In the genomic region with DNA sequence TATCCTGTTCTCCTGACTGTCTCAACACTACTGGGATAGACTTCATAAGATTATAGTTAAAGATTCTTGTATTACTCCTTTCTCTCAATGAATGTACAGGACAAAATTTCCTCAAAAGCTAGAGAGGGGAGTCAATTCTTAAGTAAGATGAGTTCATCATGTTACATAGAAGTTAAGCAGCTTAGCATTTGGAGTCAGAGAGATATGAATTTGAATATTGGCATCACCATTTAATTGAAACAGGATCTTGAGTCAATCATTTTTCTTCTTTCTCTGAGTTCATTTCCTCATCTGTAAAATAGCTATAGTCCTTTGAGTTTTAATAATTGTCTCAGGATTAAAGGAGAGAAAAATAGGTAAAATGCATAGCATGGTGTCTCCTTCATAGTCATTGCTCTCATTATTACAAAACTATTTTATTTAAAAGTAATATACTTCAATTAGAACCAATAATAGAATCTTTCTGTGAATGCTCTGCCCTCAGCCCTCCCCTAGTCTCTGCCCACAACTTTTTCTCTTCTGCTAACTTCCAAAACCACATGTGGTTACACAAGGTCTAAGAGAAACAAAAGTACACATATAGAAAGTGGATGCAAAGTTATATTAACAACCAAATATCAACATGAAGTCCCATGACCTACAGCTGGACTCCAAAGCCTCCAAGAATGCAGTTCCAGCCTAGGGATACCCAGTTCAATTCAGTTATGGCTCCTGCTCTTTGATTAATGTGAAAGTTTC, we compare ENCODE assay signal across 20 cellular contexts.
DNase-seq lines count a peak whose midpoint lies in the region; ATAC-seq and TF ChIP-seq lines count a peak whose summit lies in the region.
"Had no signal": no experiment of that assay in that cellular context is flagged by ENCODE, and none has a peak within 500 bp of the region (broad histone marks: within the 10 kb centered on the region; RNA-seq: fewer than 3 reads in every experiment).

No MANE protein-coding gene starts in this region.

- H3K27me3 ChIP-seq in ACC112 (ENCODE audit: insufficient read depth, low read length) (no peaks in the 10 kb centered on the region), upper lobe of right lung (no peaks in the 10 kb centered on the region), lower lobe of right lung (ENCODE audit: low read depth) (no peaks in the 10 kb centered on the region)
- H3K27me3 ChIP-seq: BLaER1, Peyer's patch had no signal

- no peak overlapping the region for H3K4me3 ChIP-seq in ACC112 (ENCODE audit: low read depth, low read length)
- H3K4me3 ChIP-seq in upper lobe of right lung, result no peak overlapping the region
- H3K4me3 ChIP-seq in lower lobe of right lung, result no peak overlapping the region
- H3K4me3 ChIP-seq: BLaER1, GM12878, GM23248, Peyer's patch had no signal

- peak; percentile 13 for DNase-seq in LHCN-M2 (ENCODE audit: low read depth)
- DNase-seq in NOMO-1 treated with dmso at 0.1 percent for 144 hours (lab: John Stamatoyannopoulos, UW; ENCODE audit: unreplicated experiment), result peak; percentile 1
- peak; percentile 42 for DNase-seq in foreskin melanocyte
- no peak for DNase-seq in upper lobe of right lung
- no peak for DNase-seq in lower lobe of right lung
- DNase-seq: DMS79 treated with DMSO at 0.1 percent for 48 hours, Karpas-422, NCI-H1417 treated with DMSO at 0.1 percent for 48 hours, NCI-H1930, NCI-H446 treated with DMSO at 0.1 percent for 48 hours, NCI-H748 treated with DMSO at 0.1 percent for 48 hours, Peyer's patch, Right ventricle myocardium superior had no signal

- TF ChIP-seq CTCF in upper lobe of right lung (IDR thresholded peaks at IDR 0.05) (no peak), lower lobe of right lung (IDR thresholded peaks at IDR 0.05) (no peak)

- H3K27ac ChIP-seq in ACC112 (ENCODE audit: low read depth, low read length) (peak overlapping the region; percentile 21; the same call in 1 of the 2 replicates), upper lobe of right lung (no peak overlapping the region), lower lobe of right lung (no peak overlapping the region)
- H3K27ac ChIP-seq: BLaER1, GM23248, Peyer's patch had no signal

- peaks cover 5% of the 10 kb centered on the region for H3K4me1 ChIP-seq in ACC112 (ENCODE audit: control insufficient read depth, insufficient read depth, low read length, unreplicated experiment)
- H3K4me1 ChIP-seq in upper lobe of right lung, result no peaks in the 10 kb centered on the region
- H3K4me1 ChIP-seq in lower lobe of right lung, result no peaks in the 10 kb centered on the region
- H3K4me1 ChIP-seq: Peyer's patch had no signal

- ATAC-seq in HG03097 (IDR thresholded peaks at IDR 0.05; ENCODE audit: low FRiP score, unreplicated experiment), result no peak
- ATAC-seq in upper lobe of right lung, result no peak
- no peak for ATAC-seq in lower lobe of right lung
- ATAC-seq in HG03108 (IDR thresholded peaks at IDR 0.05; ENCODE audit: unreplicated experiment), result no peak
- ATAC-seq: GM12878, HCT116 had no signal

- H2AFZ ChIP-seq in ACC112 (ENCODE audit: low read length, unreplicated experiment), result no peak overlapping the region
- H2AFZ ChIP-seq: GM23248 had no signal

- H3K79me2 ChIP-seq in ACC112 (ENCODE audit: control insufficient read depth, insufficient read depth, low read length, unreplicated experiment), result no peaks in the 10 kb centered on the region

- intact Hi-C loops in upper lobe of right lung (cut with DNase I) (no loop called here), lower lobe of right lung (cut with DNase I) (no loop called here)

- H3K36me3 ChIP-seq in ACC112 (ENCODE audit: insufficient read depth, low read length) (peaks cover 4% of the 10 kb centered on the region; the same call in 1 of the 2 replicates), upper lobe of right lung (no peaks in the 10 kb centered on the region), lower lobe of right lung (no peaks in the 10 kb centered on the region)
- H3K36me3 ChIP-seq: BLaER1, Peyer's patch had no signal

- H3K9me3 ChIP-seq in upper lobe of right lung, result peaks cover 6% of the 10 kb centered on the region
- H3K9me3 ChIP-seq in lower lobe of right lung, result peaks cover 28% of the 10 kb centered on the region

Comparison
In these comparisons a context has a peak if more than half of its experiments do, and no peak if none do; other contexts are left out.
1. DNase-seq: peak in LHCN-M2 (single experiment), NOMO-1 treated with dmso at 0.1 percent for 144 hours (single experiment) and foreskin melanocyte (single experiment); none in upper lobe of right lung (single experiment) and lower lobe of right lung (single experiment).